1 cellular context compared by ENCODE assay signal in the genomic region with DNA sequence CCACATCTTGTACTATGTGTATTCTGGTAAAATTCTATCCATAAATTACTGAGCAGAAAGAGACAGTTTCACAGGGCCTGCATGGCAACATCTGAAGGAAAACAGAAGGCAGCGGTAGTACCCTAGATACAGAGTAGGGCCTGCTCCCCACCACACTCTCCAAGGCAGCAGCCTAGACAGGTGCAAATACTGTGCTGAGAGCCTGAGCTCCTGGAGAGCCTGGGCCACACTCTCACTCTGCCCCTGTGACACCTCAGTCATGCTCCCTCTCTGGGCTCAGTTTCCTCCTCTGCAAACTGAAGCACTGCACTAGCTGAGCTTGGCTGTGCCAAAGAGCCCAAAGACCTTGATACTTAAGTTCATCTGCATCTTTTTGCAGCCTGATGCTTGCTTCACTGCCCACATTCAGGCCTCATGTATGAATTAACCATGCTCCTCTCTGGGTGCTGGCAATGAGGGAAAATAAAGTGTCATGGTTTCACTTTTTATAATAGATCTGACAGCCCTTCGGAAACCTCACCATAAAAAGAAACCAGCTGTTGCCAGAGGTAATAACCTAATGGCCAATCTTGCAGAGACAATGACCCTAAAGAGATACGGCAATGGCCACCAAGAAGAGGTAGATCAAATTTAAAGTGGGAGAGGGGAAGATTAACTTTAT.
TF ChIP-seq lines count a peak whose summit lies in the region.

No MANE protein-coding gene starts in this region.

TF ChIP-seq in WTC11, 78 proteins besides CTCF, POLR2A, EP300 and RAD21 (continued from another document):
- TF ChIP-seq, protein P1, sequence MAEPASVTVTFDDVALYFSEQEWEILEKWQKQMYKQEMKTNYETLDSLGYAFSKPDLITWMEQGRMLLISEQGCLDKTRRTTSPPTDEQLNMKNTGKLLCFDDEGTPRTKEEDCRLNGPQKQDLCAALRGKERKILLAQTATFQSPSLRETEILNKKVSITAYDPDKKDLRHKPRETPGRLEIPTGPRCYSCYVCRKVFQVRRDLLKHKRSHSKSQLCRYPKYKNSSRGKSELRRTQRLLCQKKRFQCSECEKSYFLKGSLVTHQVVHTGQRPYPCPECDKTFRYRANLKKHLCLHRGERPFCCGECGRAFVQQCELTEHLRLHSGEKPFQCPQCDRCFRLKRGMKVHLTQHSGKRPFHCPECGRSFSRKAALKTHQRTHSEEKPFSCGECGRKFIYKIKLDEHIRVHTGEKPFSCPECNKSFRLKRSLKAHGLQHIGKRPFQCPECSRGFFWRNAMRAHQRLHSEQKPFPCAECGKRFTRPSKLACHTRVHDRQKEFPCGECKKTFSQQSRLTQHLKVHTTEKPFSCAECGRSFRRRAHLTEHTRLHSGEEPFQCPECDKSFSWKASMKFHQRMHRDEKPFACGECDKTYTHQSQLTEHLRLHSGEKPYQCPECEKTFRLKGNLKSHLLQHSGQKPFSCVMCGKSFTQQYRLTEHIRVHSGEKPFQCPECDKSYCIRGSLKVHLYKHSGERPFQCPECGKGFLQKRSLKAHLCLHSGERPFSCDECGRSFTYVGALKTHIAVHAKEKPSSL (CRISPR knock-in tag; conservative IDR thresholded peaks at IDR 0.05): no peak
- TF ChIP-seq ELF4 (CRISPR knock-in tag; IDR thresholded peaks at IDR 0.05; ENCODE audit: low read depth) (no peak), ZNF232 (CRISPR knock-in tag; IDR thresholded peaks at IDR 0.05) (no peak), ERG (CRISPR knock-in tag; IDR thresholded peaks at IDR 0.05) (no peak), HMGA2 (CRISPR knock-in tag; IDR thresholded peaks at IDR 0.05) (no peak), ZNF416 (CRISPR knock-in tag; IDR thresholded peaks at IDR 0.05) (no peak), PRDM15 (CRISPR knock-in tag; IDR thresholded peaks at IDR 0.05) (no peak), NR3C1 (CRISPR knock-in tag; conservative IDR thresholded peaks at IDR 0.05; ENCODE audit: low read depth) (no peak), FOXP1 (CRISPR knock-in tag; IDR thresholded peaks at IDR 0.05; ENCODE audit: borderline replicate concordance) (no peak), ZNF423 (CRISPR knock-in tag; IDR thresholded peaks at IDR 0.05) (no peak)
- TF ChIP-seq, protein P2, sequence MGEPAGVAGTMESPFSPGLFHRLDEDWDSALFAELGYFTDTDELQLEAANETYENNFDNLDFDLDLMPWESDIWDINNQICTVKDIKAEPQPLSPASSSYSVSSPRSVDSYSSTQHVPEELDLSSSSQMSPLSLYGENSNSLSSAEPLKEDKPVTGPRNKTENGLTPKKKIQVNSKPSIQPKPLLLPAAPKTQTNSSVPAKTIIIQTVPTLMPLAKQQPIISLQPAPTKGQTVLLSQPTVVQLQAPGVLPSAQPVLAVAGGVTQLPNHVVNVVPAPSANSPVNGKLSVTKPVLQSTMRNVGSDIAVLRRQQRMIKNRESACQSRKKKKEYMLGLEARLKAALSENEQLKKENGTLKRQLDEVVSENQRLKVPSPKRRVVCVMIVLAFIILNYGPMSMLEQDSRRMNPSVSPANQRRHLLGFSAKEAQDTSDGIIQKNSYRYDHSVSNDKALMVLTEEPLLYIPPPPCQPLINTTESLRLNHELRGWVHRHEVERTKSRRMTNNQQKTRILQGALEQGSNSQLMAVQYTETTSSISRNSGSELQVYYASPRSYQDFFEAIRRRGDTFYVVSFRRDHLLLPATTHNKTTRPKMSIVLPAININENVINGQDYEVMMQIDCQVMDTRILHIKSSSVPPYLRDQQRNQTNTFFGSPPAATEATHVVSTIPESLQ (CRISPR knock-in tag; IDR thresholded peaks at IDR 0.05): no peak
